In genomic region chr6:34068462-34069044, GRCh38 we compare ENCODE assay signal across 14 cellular contexts.
"Had no signal": no experiment of that assay in that cellular context is flagged by ENCODE, and none has a peak within 500 bp of the region (broad histone marks: within the 10 kb centered on the region; RNA-seq: fewer than 3 reads in every experiment).

No MANE protein-coding gene starts in this region.

- H3K4me2 ChIP-seq: smooth muscle cell had no signal

- H3K27ac ChIP-seq: gastrocnemius medialis, heart right ventricle, lower lobe of right lung, ovary, right lobe of liver, tibial nerve had no signal

- DNase-seq: activated T-cell treated with anti-CD3 and anti-CD28 coated beads, Interleukin-2, amount 50 U/mL, for 24 hours; gastrocnemius medialis; heart right ventricle; left cardiac atrium; lower lobe of right lung; midbrain; ovary; right lobe of liver; stimulated activated CD4-positive, alpha-beta T cell treated with anti-CD3 and anti-CD28 coated beads, Interleukin-4, amount 100 ng/mL, for 4 hours; stimulated activated CD8-positive, alpha-beta memory T cell treated with anti-CD3 and anti-CD28 coated beads, Interleukin-4, amount 100 ng/mL, for 48 hours; stimulated activated naive CD4-positive, alpha-beta T cell treated with Interleukin-2 at 50 U/mL for 16 hours had no signal

- H3K27me3 ChIP-seq: ovary, right lobe of liver had no signal

- H3K9me3 ChIP-seq: gastrocnemius medialis, heart right ventricle, lower lobe of right lung, ovary, right lobe of liver, tibial nerve had no signal

- H3K4me3 ChIP-seq: gastrocnemius medialis, heart right ventricle, lower lobe of right lung, ovary, right lobe of liver, smooth muscle cell, tibial nerve had no signal

- ATAC-seq: activated CD4-positive, alpha-beta T cell treated with anti-CD3 and anti-CD28 coated beads for 36 hours; gastrocnemius medialis; heart right ventricle; left cardiac atrium; lower lobe of right lung had no signal

- H3K36me3 ChIP-seq: gastrocnemius medialis, heart right ventricle, lower lobe of right lung, ovary, right lobe of liver, tibial nerve had no signal

- H3K4me1 ChIP-seq: lower lobe of right lung, right lobe of liver had no signal
